ENCODE assay signal across 31 cellular contexts in genomic region chr15:101431748-101432147, GRCh38.
"Had no signal": no experiment of that assay in that cellular context is flagged by ENCODE, and none has a peak within 500 bp of the region (broad histone marks: within the 10 kb centered on the region; RNA-seq: fewer than 3 reads in every experiment).

No MANE protein-coding gene starts in this region.

- H3K36me3 Mint-ChIP-seq: immature natural killer cell; mesothelial cell of epicardium; naive B cell; natural killer cell; neural progenitor cell; stimulated activated naive B cell treated with anti-CD40 and anti-IgM and Interleukin-4, amounts not matched to agents 10 μg/mL and 1 μg/mL and 100 μg/mL, for 72 hours had no signal

- H3K9me3 Mint-ChIP-seq: mesothelial cell of epicardium; naive B cell; natural killer cell; nephron progenitor cell; neural progenitor cell; stimulated activated naive B cell treated with anti-CD40 and anti-IgM and Interleukin-4, amounts not matched to agents 10 μg/mL and 1 μg/mL and 100 μg/mL, for 72 hours had no signal

- H3K27ac Mint-ChIP-seq: immature natural killer cell; mesothelial cell of epicardium; natural killer cell; neural progenitor cell; progenitor cell of endocrine pancreas; stimulated activated naive B cell treated with anti-CD40 and anti-IgM and Interleukin-4, amounts not matched to agents 10 μg/mL and 1 μg/mL and 100 μg/mL, for 72 hours had no signal

- H3K27me3 ChIP-seq: neural progenitor cell, ovary, testis, thyroid gland, transverse colon, upper lobe of left lung, vagina had no signal

- H3K4me3 ChIP-seq: left ventricle myocardium inferior, lung, neural progenitor cell, ovary, skin epidermis, stomach, testis, thyroid gland, transverse colon, upper lobe of left lung, vagina had no signal

- H3K36me3 ChIP-seq: neural progenitor cell, neutrophil, ovary, thyroid gland, transverse colon, upper lobe of left lung, vagina had no signal

- ATAC-seq: left colon; natural killer cell; right cardiac atrium; sciatic nerve; stimulated activated naive B cell treated with anti-CD40 and anti-IgM and Interleukin-4, amounts not matched to agents 10 μg/mL and 1 μg/mL and 100 μg/mL, for 72 hours; stimulated activated naive CD8-positive, alpha-beta T cell treated with anti-CD3 and anti-CD28 coated beads, Interleukin-15, Interleukin-2, amounts not matched to agents 100 U/mL and 50 U/mL, for 24 hours had no signal

- DNase-seq: hypothalamus; immature natural killer cell; kidney; left colon; left ventricle myocardium inferior; mesendoderm; naive B cell; natural killer cell; nephron progenitor cell; occipital lobe; ovary; right cardiac atrium; stimulated activated CD4-positive, alpha-beta T cell treated with anti-CD3 and anti-CD28 coated beads, Interleukin-12 subunit alpha, Interleukin-12 subunit beta, amount 100 ng/mL, for 4 hours; stimulated activated CD4-positive, alpha-beta T cell treated with anti-CD3 and anti-CD28 coated beads, Interleukin-15, amount 100 ng/mL, for 24 hours; stimulated activated CD4-positive, alpha-beta T cell treated with anti-CD3 and anti-CD28 coated beads, Interleukin-2, amount 100 ng/mL, for 24 hours; stimulated activated CD4-positive, alpha-beta T cell treated with anti-CD3 and anti-CD28 coated beads, Interleukin-4, amount 100 ng/mL, for 1 hour; stimulated activated naive B cell treated with anti-CD40 and anti-IgM and Interleukin-4, amounts not matched to agents 10 μg/mL and 1 μg/mL and 100 μg/mL, for 72 hours; stimulated activated naive CD8-positive, alpha-beta T cell treated with anti-CD3 and anti-CD28 coated beads, Interleukin-15, Interleukin-2, amounts not matched to agents 100 U/mL and 50 U/mL, for 24 hours; testis; thyroid gland; transverse colon; upper lobe of left lung had no signal

- H3K9me3 ChIP-seq: left ventricle myocardium inferior, neutrophil, ovary, stomach, testis, thyroid gland, transverse colon, upper lobe of left lung, vagina had no signal

- H3K4me1 ChIP-seq: left ventricle myocardium inferior, neural progenitor cell, thyroid gland, transverse colon, upper lobe of left lung, vagina had no signal

- H3K4me1 Mint-ChIP-seq: immature natural killer cell; mesothelial cell of epicardium; natural killer cell; stimulated activated naive B cell treated with anti-CD40 and anti-IgM and Interleukin-4, amounts not matched to agents 10 μg/mL and 1 μg/mL and 100 μg/mL, for 72 hours had no signal

- H3K4me3 Mint-ChIP-seq: immature natural killer cell; mesothelial cell of epicardium; naive B cell; natural killer cell; nephron progenitor cell; neural progenitor cell; stimulated activated naive B cell treated with anti-CD40 and anti-IgM and Interleukin-4, amounts not matched to agents 10 μg/mL and 1 μg/mL and 100 μg/mL, for 72 hours had no signal

- H3K27ac ChIP-seq: left ventricle myocardium inferior, neural progenitor cell, neutrophil, ovary, skin epidermis, stomach, testis, thyroid gland, transverse colon, upper lobe of left lung, vagina had no signal
